Comparison of ENCODE assay signal across 18 cellular contexts in the genomic region with DNA sequence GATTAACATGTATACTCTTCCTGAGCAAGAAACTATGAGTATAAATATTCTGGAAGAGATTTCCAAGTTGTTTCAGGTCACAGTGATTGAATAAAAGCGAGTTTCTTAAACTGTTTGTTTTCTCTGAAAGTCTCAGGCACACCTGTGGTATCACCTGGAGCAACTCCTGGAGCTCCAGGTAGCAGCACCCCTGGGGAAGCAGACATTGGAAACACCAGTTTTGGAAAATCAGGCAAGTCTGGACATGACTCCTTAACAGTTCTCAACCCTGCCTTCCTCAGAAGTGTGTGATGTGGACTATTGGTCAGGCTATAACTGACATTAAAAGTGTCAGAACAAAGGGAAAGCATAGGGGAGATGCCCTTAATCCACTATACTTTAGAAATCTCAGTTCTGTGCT.
"Had no signal": no experiment of that assay in that cellular context is flagged by ENCODE, and none has a peak within 500 bp of the region (broad histone marks: within the 10 kb centered on the region; RNA-seq: fewer than 3 reads in every experiment).

No MANE protein-coding gene starts in this region.

- H3K4me3 ChIP-seq: adrenal gland, coronary artery, esophagus squamous epithelium, left ventricle myocardium inferior, mucosa of descending colon, ovary, sigmoid colon, spleen, vagina had no signal

- DNase-seq: activated CD4-positive, alpha-beta memory T cell treated with anti-CD3 and anti-CD28 coated beads, Interleukin-2, amount 10 ng/mL, durations not matched to agents 7 days and 5 days; activated T-cell treated with anti-CD3 and anti-CD28 coated beads, Interleukin-2, amount 50 U/mL, for 24 hours; adrenal gland; esophagus squamous epithelium; hippocampal formation; left ventricle myocardium inferior; mucosa of descending colon; naive thymus-derived CD4-positive, alpha-beta T cell; ovary; sigmoid colon; spleen had no signal

- H3K9me3 Mint-ChIP-seq: activated naive CD4-positive, alpha-beta T cell treated with anti-CD3 and anti-CD28 coated beads, Interleukin-2, amount 50 U/mL, for 24 hours; memory B cell had no signal

- H3K4me3 Mint-ChIP-seq: activated CD4-positive, alpha-beta memory T cell treated with anti-CD3 and anti-CD28 coated beads, Interleukin-2, amount 10 ng/mL, durations not matched to agents 7 days and 5 days; activated naive CD4-positive, alpha-beta T cell treated with anti-CD3 and anti-CD28 coated beads, Interleukin-2, amount 50 U/mL, for 24 hours; activated T-cell treated with anti-CD3 and anti-CD28 coated beads, Interleukin-2, amount 50 U/mL, for 24 hours; central memory CD8-positive, alpha-beta T cell; memory B cell; naive thymus-derived CD4-positive, alpha-beta T cell; stimulated activated effector memory CD8-positive, alpha-beta T cell treated with anti-CD3 and anti-CD28 coated beads, Interleukin-12 subunit alpha, Interleukin-12 subunit beta, amount 100 ng/mL, for 72 hours had no signal

- H3K27me3 ChIP-seq: adrenal gland, esophagus squamous epithelium, ovary, sigmoid colon, spleen, vagina had no signal

- H3K4me1 ChIP-seq: adrenal gland, esophagus squamous epithelium, left ventricle myocardium inferior, sigmoid colon, spleen, vagina had no signal

- H3K27ac Mint-ChIP-seq: activated CD4-positive, alpha-beta memory T cell treated with anti-CD3 and anti-CD28 coated beads, Interleukin-2, amount 10 ng/mL, durations not matched to agents 7 days and 5 days; activated naive CD4-positive, alpha-beta T cell treated with anti-CD3 and anti-CD28 coated beads, Interleukin-2, amount 50 U/mL, for 24 hours; activated T-cell treated with anti-CD3 and anti-CD28 coated beads, Interleukin-2, amount 50 U/mL, for 24 hours; memory B cell; naive thymus-derived CD4-positive, alpha-beta T cell; stimulated activated effector memory CD8-positive, alpha-beta T cell treated with anti-CD3 and anti-CD28 coated beads, Interleukin-12 subunit alpha, Interleukin-12 subunit beta, amount 100 ng/mL, for 72 hours had no signal

- H3K27ac ChIP-seq: adrenal gland, coronary artery, esophagus squamous epithelium, left ventricle myocardium inferior, ovary, sigmoid colon, spleen, vagina, VCaP had no signal

- H3K27me3 Mint-ChIP-seq: activated CD4-positive, alpha-beta memory T cell treated with anti-CD3 and anti-CD28 coated beads, Interleukin-2, amount 10 ng/mL, durations not matched to agents 7 days and 5 days; activated naive CD4-positive, alpha-beta T cell treated with anti-CD3 and anti-CD28 coated beads, Interleukin-2, amount 50 U/mL, for 24 hours; activated T-cell treated with anti-CD3 and anti-CD28 coated beads, Interleukin-2, amount 50 U/mL, for 24 hours; central memory CD8-positive, alpha-beta T cell; naive thymus-derived CD4-positive, alpha-beta T cell had no signal

- H3K36me3 ChIP-seq: adrenal gland, esophagus squamous epithelium, left ventricle myocardium inferior, ovary, sigmoid colon, spleen, vagina had no signal

- H3K9me3 ChIP-seq: adrenal gland, esophagus squamous epithelium, left ventricle myocardium inferior, mucosa of descending colon, ovary, sigmoid colon, vagina had no signal

- H3K36me3 Mint-ChIP-seq: activated naive CD4-positive, alpha-beta T cell treated with anti-CD3 and anti-CD28 coated beads, Interleukin-2, amount 50 U/mL, for 24 hours; memory B cell; naive thymus-derived CD4-positive, alpha-beta T cell; stimulated activated effector memory CD8-positive, alpha-beta T cell treated with anti-CD3 and anti-CD28 coated beads, Interleukin-12 subunit alpha, Interleukin-12 subunit beta, amount 100 ng/mL, for 72 hours had no signal

- H3K4me1 Mint-ChIP-seq: activated CD4-positive, alpha-beta memory T cell treated with anti-CD3 and anti-CD28 coated beads, Interleukin-2, amount 10 ng/mL, durations not matched to agents 7 days and 5 days; activated naive CD4-positive, alpha-beta T cell treated with anti-CD3 and anti-CD28 coated beads, Interleukin-2, amount 50 U/mL, for 24 hours; central memory CD8-positive, alpha-beta T cell; memory B cell; naive thymus-derived CD4-positive, alpha-beta T cell; stimulated activated effector memory CD8-positive, alpha-beta T cell treated with anti-CD3 and anti-CD28 coated beads, Interleukin-12 subunit alpha, Interleukin-12 subunit beta, amount 100 ng/mL, for 72 hours had no signal
